Comparison of ENCODE assay signal across 16 cellular contexts in genomic region chr2:182558564-182558963, GRCh38.
DNase-seq lines count a peak whose midpoint lies in the region; ATAC-seq, FAIRE-seq and TF ChIP-seq lines count a peak whose summit lies in the region.
"Had no signal": no experiment of that assay in that cellular context is flagged by ENCODE, and none has a peak within 500 bp of the region (broad histone marks: within the 10 kb centered on the region; RNA-seq: fewer than 3 reads in every experiment).

No MANE protein-coding gene starts in this region.

- H3K36me3 Mint-ChIP-seq in brain (no peaks in the 10 kb centered on the region), neural progenitor cell (peaks cover 5% of the 10 kb centered on the region)
- H3K36me3 Mint-ChIP-seq: CD4-positive, alpha-beta memory T cell had no signal

- H4K20me1 ChIP-seq in neural progenitor cell (ENCODE audit: low read depth) = no peaks in the 10 kb centered on the region

- H3K4me2 ChIP-seq in neural progenitor cell = no peak overlapping the region

- H3K4me1 ChIP-seq in ACC112 (ENCODE audit: control insufficient read depth, insufficient read depth, low read length, unreplicated experiment) = peaks cover 15% of the 10 kb centered on the region
- H3K4me1 ChIP-seq in neural progenitor cell = no peaks in the 10 kb centered on the region
- H3K4me1 ChIP-seq: BE2C had no signal

- H3K9me3 Mint-ChIP-seq in brain = peaks cover 8 to 13% (median 11%) of the 10 kb centered on the region in 5 experiments
- peaks cover 14% of the 10 kb centered on the region for H3K9me3 Mint-ChIP-seq in neural progenitor cell

- DNase-seq in HTR-8/SVneo (ENCODE audit: insufficient read length, low spot score) (peak; percentile 9), neural progenitor cell (ENCODE audit: low spot score) (no peak), NCI-H345 (lab: John Stamatoyannopoulos, UW) (no peak)
- no peak for DNase-seq in stimulated activated CD4-positive, alpha-beta T cell treated with anti-CD3 and anti-CD28 coated beads, Interleukin-15, amount 100 ng/mL, for 24 hours
- DNase-seq: BE2C; CD4-positive, alpha-beta memory T cell; DMS79 treated with DMSO at 0.1 percent for 48 hours; EL had no signal

- H2AFZ ChIP-seq in ACC112 (ENCODE audit: low read length, unreplicated experiment) (peak overlapping the region; percentile 55), neural progenitor cell (replicated peaks) (peak overlapping the region; percentile 15)

- H3K4me1 Mint-ChIP-seq in brain = peaks cover 4% of the 10 kb centered on the region
- no peaks in the 10 kb centered on the region for H3K4me1 Mint-ChIP-seq in neural progenitor cell
- H3K4me1 Mint-ChIP-seq: CD4-positive, alpha-beta memory T cell had no signal

- no peaks in the 10 kb centered on the region for H3K9me3 ChIP-seq in neural progenitor cell (ENCODE audit: low read depth)
- H3K9me3 ChIP-seq: BE2C had no signal

- H3K27ac Mint-ChIP-seq in brain = peak overlapping the region in 3 of 5 experiments; percentile 5 to 31 (median 26)
- no peak overlapping the region for H3K27ac Mint-ChIP-seq in neural progenitor cell
- H3K27ac Mint-ChIP-seq: CD4-positive, alpha-beta memory T cell had no signal

- H3K27me3 Mint-ChIP-seq in brain (no peaks in the 10 kb centered on the region), neural progenitor cell (ENCODE audit: insufficient read depth, low read depth) (no peaks in the 10 kb centered on the region)
- H3K27me3 Mint-ChIP-seq: CD4-positive, alpha-beta memory T cell had no signal

- H3K79me2 ChIP-seq in ACC112 (ENCODE audit: control insufficient read depth, insufficient read depth, low read length, unreplicated experiment) = no peaks in the 10 kb centered on the region
- no peaks in the 10 kb centered on the region for H3K79me2 ChIP-seq in neural progenitor cell (ENCODE audit: low read depth)

- no peaks in the 10 kb centered on the region for H3F3A ChIP-seq in neural progenitor cell (ENCODE audit: low read depth)

- no peak overlapping the region for H3K9ac ChIP-seq in neural progenitor cell

- H3K36me3 ChIP-seq in ACC112 (ENCODE audit: insufficient read depth, low read length) (no peaks in the 10 kb centered on the region), neural progenitor cell (no peaks in the 10 kb centered on the region)
- H3K36me3 ChIP-seq: BE2C had no signal

- ATAC-seq in HG03135 (IDR thresholded peaks at IDR 0.05; ENCODE audit: unreplicated experiment) (no peak), HG03469 (IDR thresholded peaks at IDR 0.05; ENCODE audit: unreplicated experiment) (no peak)
- ATAC-seq: HCT116 had no signal

- TF ChIP-seq CTCF in brain (conservative IDR thresholded peaks at IDR 0.05) = no peak
- TF ChIP-seq CTCF in neural progenitor cell (IDR thresholded peaks at IDR 0.05) = no peak

- H3K4me3 Mint-ChIP-seq in brain (no peak overlapping the region), neural progenitor cell (no peak overlapping the region)
- H3K4me3 Mint-ChIP-seq: CD4-positive, alpha-beta memory T cell had no signal

- H3K27me3 ChIP-seq in ACC112 (ENCODE audit: insufficient read depth, low read length) (no peaks in the 10 kb centered on the region), neural progenitor cell (no peaks in the 10 kb centered on the region)
- H3K27me3 ChIP-seq: BE2C had no signal

- H3K4me3 ChIP-seq in ACC112 (ENCODE audit: low read depth, low read length) (no peak overlapping the region), neural progenitor cell (no peak overlapping the region)

- no peak for FAIRE-seq in HTR-8/SVneo (lab: Jason Lieb, UNC)
- FAIRE-seq: G401.6, GM12891 had no signal

- H3K27ac ChIP-seq in ACC112 (ENCODE audit: low read depth, low read length) (no peak overlapping the region), neural progenitor cell (no peak overlapping the region)
- H3K27ac ChIP-seq: C4-2B had no signal
